14 cellular contexts compared by ENCODE assay signal in the genomic region with DNA sequence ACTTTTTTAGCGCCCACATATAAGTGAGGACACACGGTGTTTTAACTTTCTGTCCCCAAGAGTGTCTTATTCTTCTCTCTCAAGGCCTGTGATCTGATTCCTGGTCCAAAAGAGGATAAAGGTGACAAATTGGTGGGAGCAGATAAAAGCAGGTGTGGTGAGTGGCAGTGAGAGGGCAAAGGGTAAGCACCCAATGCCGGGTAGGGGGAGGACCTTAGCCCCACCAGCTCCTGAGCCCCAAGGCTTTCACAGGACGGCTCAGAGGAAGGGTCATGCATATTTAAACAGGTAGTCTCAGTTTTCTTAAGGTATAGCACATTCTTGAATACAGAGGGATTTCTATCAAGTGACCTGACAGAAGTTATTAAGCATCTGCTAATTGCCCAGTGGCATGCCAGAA.
"Had no signal": no experiment of that assay in that cellular context is flagged by ENCODE, and none has a peak within 500 bp of the region (broad histone marks: within the 10 kb centered on the region; RNA-seq: fewer than 3 reads in every experiment).

No MANE protein-coding gene starts in this region.

- H3K4me3 ChIP-seq: breast epithelium, dorsolateral prefrontal cortex, esophagus squamous epithelium, smooth muscle cell had no signal

- H3K36me3 ChIP-seq: breast epithelium had no signal

- H3K9me3 Mint-ChIP-seq: activated CD4-positive, alpha-beta T cell treated with anti-CD3 and anti-CD28 coated beads, Interleukin-2, amount 10 ng/mL, durations not matched to agents 7 days and 5 days; activated naive CD4-positive, alpha-beta T cell treated with anti-CD3 and anti-CD28 coated beads, Interleukin-2, amount 50 U/mL, for 72 hours; memory B cell; T-helper 1 cell treated with Interleukin-12 subunit alpha and Interleukin-12 subunit beta and Interleukin-4 antibody, amounts not matched to agents 30 μg/mL and 1 μg/mL, for 36 hours had no signal

- H3K27ac Mint-ChIP-seq: activated CD4-positive, alpha-beta T cell treated with anti-CD3 and anti-CD28 coated beads, Interleukin-2, amount 10 ng/mL, durations not matched to agents 7 days and 5 days; activated naive CD4-positive, alpha-beta T cell treated with anti-CD3 and anti-CD28 coated beads, Interleukin-2, amount 50 U/mL, for 72 hours; memory B cell; T-helper 1 cell treated with Interleukin-12 subunit alpha and Interleukin-12 subunit beta and Interleukin-4 antibody, amounts not matched to agents 30 μg/mL and 1 μg/mL, for 36 hours had no signal

- H3K27me3 ChIP-seq: breast epithelium, dorsolateral prefrontal cortex, esophagus squamous epithelium had no signal

- H3K9me3 ChIP-seq: breast epithelium, esophagus squamous epithelium had no signal

- ATAC-seq: activated naive CD4-positive, alpha-beta T cell treated with anti-CD3 and anti-CD28 coated beads, Interleukin-2, amount 50 U/mL, for 72 hours; left cardiac atrium had no signal

- H3K27ac ChIP-seq: breast epithelium, dorsolateral prefrontal cortex, esophagus squamous epithelium had no signal

- H3K4me3 Mint-ChIP-seq: activated CD4-positive, alpha-beta T cell treated with anti-CD3 and anti-CD28 coated beads, Interleukin-2, amount 10 ng/mL, durations not matched to agents 7 days and 5 days; memory B cell; T-helper 1 cell treated with Interleukin-12 subunit alpha and Interleukin-12 subunit beta and Interleukin-4 antibody, amounts not matched to agents 30 μg/mL and 1 μg/mL, for 36 hours had no signal

- H3K4me1 ChIP-seq: breast epithelium, esophagus squamous epithelium had no signal

- H3K27me3 Mint-ChIP-seq: activated CD4-positive, alpha-beta T cell treated with anti-CD3 and anti-CD28 coated beads, Interleukin-2, amount 10 ng/mL, durations not matched to agents 7 days and 5 days; memory B cell had no signal

- DNase-seq: activated CD4-positive, alpha-beta T cell treated with anti-CD3 and anti-CD28 coated beads, Interleukin-2, amount 10 ng/mL, durations not matched to agents 7 days and 5 days; activated CD8-positive, alpha-beta memory T cell treated with anti-CD3 and anti-CD28 coated beads, Interleukin-2, amount 50 U/mL, for 4 hours; aorta; dorsolateral prefrontal cortex; esophagus squamous epithelium; foreskin fibroblast; glutamatergic neuron; left cardiac atrium; trophoblast cell had no signal
